Comparison of ENCODE assay signal across 19 cellular contexts in the genomic region with DNA sequence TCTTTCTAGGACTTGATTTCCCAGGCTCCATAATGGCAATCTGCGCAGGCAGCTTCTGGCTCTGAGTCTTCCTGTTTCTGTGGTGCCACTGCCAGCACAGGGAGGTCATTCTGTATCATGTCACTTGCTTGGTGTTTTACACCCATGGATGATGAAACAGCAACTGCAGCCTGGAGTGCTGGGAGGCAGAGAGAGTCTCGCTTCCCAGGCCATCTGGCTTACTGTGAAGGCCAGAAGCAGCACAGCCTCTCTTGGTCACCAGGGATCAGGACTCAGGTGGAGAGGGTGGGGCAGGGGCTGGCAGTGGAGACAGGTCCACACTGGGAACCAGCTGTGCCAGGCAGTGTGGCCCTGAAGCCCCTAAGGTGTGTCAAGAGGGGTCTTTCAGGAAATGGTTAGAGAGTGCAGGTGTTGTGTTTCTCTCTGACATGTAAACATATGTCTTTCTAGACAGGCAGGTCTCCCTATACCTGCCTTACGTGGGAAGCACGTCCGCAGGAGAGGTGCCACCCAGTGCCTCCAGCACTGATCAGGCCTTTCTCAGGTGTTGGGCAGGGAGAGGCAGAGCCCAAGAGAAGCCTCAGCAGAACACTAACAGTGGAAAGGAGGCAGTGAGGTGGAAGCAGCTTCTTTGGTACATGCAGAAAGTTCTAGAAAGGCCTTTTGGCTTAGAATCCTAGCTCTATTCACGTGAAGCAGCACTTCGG.
DNase-seq lines count a peak whose midpoint lies in the region; ATAC-seq and TF ChIP-seq lines count a peak whose summit lies in the region.
"Had no signal": no experiment of that assay in that cellular context is flagged by ENCODE, and none has a peak within 500 bp of the region (broad histone marks: within the 10 kb centered on the region; RNA-seq: fewer than 3 reads in every experiment).

No MANE protein-coding gene starts in this region.

- DNase-seq in SIG-M5 treated with dmso at 0.1 percent for 504 hours (lab: John Stamatoyannopoulos, UW; ENCODE audit: unreplicated experiment) (peak; percentile 59), SIG-M5 (lab: John Stamatoyannopoulos, UW) (no peak), Panc1 (ENCODE audit: low read depth, low spot score) (no peak), posterior vena cava (ENCODE audit: low spot score) (peak; percentile 60), DMS 273 (lab: John Stamatoyannopoulos, UW; ENCODE audit: unreplicated experiment) (no peak), hypothalamus (lab: John Stamatoyannopoulos, UW) (no peak)
- DNase-seq in naive thymus-derived CD4-positive, alpha-beta T cell = no peak
- DNase-seq: Calu3, DND-41, GM23248, MM.1S, NCI-H1436, NCI-H2081, NCI-H226, NCI-H526, Right ventricle myocardium superior had no signal

- intact Hi-C loops in Panc1 (cut with micrococcal nuclease; ENCODE audit: unreplicated experiment) (no loop called here), posterior vena cava (cut with DNase I) (no loop called here)
- intact Hi-C loops in naive thymus-derived CD4-positive, alpha-beta T cell (cut with micrococcal nuclease) = no loop called here

- no peak overlapping the region for H3K27ac ChIP-seq in Panc1 (ENCODE audit: low read length)
- no peak overlapping the region for H3K27ac ChIP-seq in naive thymus-derived CD4-positive, alpha-beta T cell (ENCODE audit: low read depth, low read length)
- H3K27ac ChIP-seq: GM23248, KMS-11 had no signal

- H2AFZ ChIP-seq in Loucy (ENCODE audit: low read length) = no peak overlapping the region
- H2AFZ ChIP-seq: GM23248 had no signal

- peaks cover 10% of the 10 kb centered on the region; the same call in 1 of the 2 replicates for H3F3A ChIP-seq in Loucy (ENCODE audit: low read depth)

- H3K9me2 ChIP-seq in Loucy (replicated peaks; ENCODE audit: low read depth, low read length) = no peaks in the 10 kb centered on the region

- H3K27ac Mint-ChIP-seq in naive thymus-derived CD4-positive, alpha-beta T cell = no peak overlapping the region
- H3K27ac Mint-ChIP-seq: CD4-positive, alpha-beta T cell had no signal

- POLR2A ChIA-PET in Panc1 (lab: Charles Lee) = interaction anchor here (0.6 kb wide), 1 partner anchor 1682 kb away, joined by 5 read pairs; no protein-coding TSS in a partner anchor
- POLR2A ChIA-PET in naive thymus-derived CD4-positive, alpha-beta T cell (lab: Charles Lee) = no interaction called here

- peak overlapping the region; percentile 4 for H3K4me2 ChIP-seq in Loucy (ENCODE audit: low read depth, low read length, poor library complexity, severe bottlenecking)
- H3K4me2 ChIP-seq: KMS-11 had no signal

- H3K36me3 ChIP-seq in Loucy (ENCODE audit: insufficient read depth, low read length) = no peaks in the 10 kb centered on the region
- no peaks in the 10 kb centered on the region for H3K36me3 ChIP-seq in Panc1 (ENCODE audit: control insufficient read depth, insufficient read depth, low read length)
- H3K36me3 ChIP-seq in naive thymus-derived CD4-positive, alpha-beta T cell (ENCODE audit: control insufficient read depth in 2 of 3, insufficient read depth in 3 of 3, low read length in 3 of 3) = no peaks in the 10 kb centered on the region

- ATAC-seq in Panc1 = 0 out of 2 replicates have a peak, but pooled peaks have one; percentile 29
- ATAC-seq in naive thymus-derived CD4-positive, alpha-beta T cell = no peak

- no peaks in the 10 kb centered on the region for H3K27me3 ChIP-seq in Loucy (ENCODE audit: insufficient read depth, low read length, poor library complexity, severe bottlenecking)
- peaks cover 5% of the 10 kb centered on the region; the same call in 1 of the 2 replicates for H3K27me3 ChIP-seq in Panc1 (ENCODE audit: control insufficient read depth, insufficient read depth, low read length)
- H3K27me3 ChIP-seq in naive thymus-derived CD4-positive, alpha-beta T cell (ENCODE audit: control insufficient read depth in 2 of 2, insufficient read depth in 2 of 2, low read length in 2 of 2) = peaks cover 0 to 3% of the 10 kb centered on the region in 2 donors

- H3K79me2 ChIP-seq in Loucy (ENCODE audit: insufficient read depth, low read length) = peaks cover 14% of the 10 kb centered on the region; the same call in 1 of the 2 replicates

- in situ Hi-C loops in Panc1 (cut with HindIII; ENCODE audit: low pct_unique_long_range_greater_than_20kb, low sequenced_read_pairs) = no loop called here

- no peaks in the 10 kb centered on the region for H4K20me1 ChIP-seq in Loucy (ENCODE audit: insufficient read depth, low read length, poor library complexity, severe bottlenecking)

- peaks cover 45 to 56% (median 49%) of the 10 kb centered on the region in 5 donors for H3K27me3 Mint-ChIP-seq in naive thymus-derived CD4-positive, alpha-beta T cell

- H3K4me3 ChIP-seq in Loucy (ENCODE audit: low read length, poor library complexity, severe bottlenecking) = no peak overlapping the region
- no peak overlapping the region for H3K4me3 ChIP-seq in Panc1 (ENCODE audit: low read depth in 2 of 2, low read length in 2 of 2)
- H3K4me3 ChIP-seq in naive thymus-derived CD4-positive, alpha-beta T cell (ENCODE audit: low read length) = no peak overlapping the region
- H3K4me3 ChIP-seq: GM23248 had no signal

- H3K4me1 ChIP-seq in Loucy (ENCODE audit: insufficient read depth, low read length, poor library complexity, severe bottlenecking) (peaks cover 27% of the 10 kb centered on the region), Panc1 (ENCODE audit: control insufficient read depth, insufficient read depth, low read length) (no peaks in the 10 kb centered on the region)
- H3K4me1 ChIP-seq in naive thymus-derived CD4-positive, alpha-beta T cell (ENCODE audit: control insufficient read depth in 2 of 2, insufficient read depth in 2 of 2, low read length in 2 of 2) = no peaks in the 10 kb centered on the region

- peaks cover 10 to 20% (median 13%) of the 10 kb centered on the region in 7 donors for H3K4me1 Mint-ChIP-seq in naive thymus-derived CD4-positive, alpha-beta T cell

- TF ChIP-seq CTCF in Loucy (conservative IDR thresholded peaks at IDR 0.05; ENCODE audit: low read length) (no peak), Panc1 (IDR thresholded peaks at IDR 0.05) (no peak)

- CTCF ChIA-PET in Panc1 (lab: Charles Lee) = interaction anchor here (0.7 kb wide), 1 partner anchor 9 kb away, joined by 3 read pairs; no protein-coding TSS in a partner anchor
- CTCF ChIA-PET in naive thymus-derived CD4-positive, alpha-beta T cell (lab: Charles Lee) = no interaction called here

- H3K9me3 Mint-ChIP-seq in naive thymus-derived CD4-positive, alpha-beta T cell = peaks cover 0 to 6% (median 0%) of the 10 kb centered on the region in 11 donors
- H3K9me3 Mint-ChIP-seq: CD4-positive, alpha-beta T cell had no signal

- H3K9me3 ChIP-seq in Loucy (ENCODE audit: insufficient read depth, low read depth, low read length) = no peaks in the 10 kb centered on the region
- no peaks in the 10 kb centered on the region for H3K9me3 ChIP-seq in Panc1 (ENCODE audit: control insufficient read depth, insufficient read depth, low read depth, low read length)
- no peaks in the 10 kb centered on the region for H3K9me3 ChIP-seq in naive thymus-derived CD4-positive, alpha-beta T cell (ENCODE audit: control insufficient read depth in 2 of 3, low read length in 3 of 3)

- BruUV-seq in Panc1 (replicated peaks; lab: Mats Ljungman, UMichigan) = no TSS peak

- H3K9ac ChIP-seq in Loucy (ENCODE audit: low read depth, low read length, poor library complexity, severe bottlenecking) = peak overlapping the region; percentile 1
- H3K9ac ChIP-seq: GM23248, KMS-11 had no signal

- H3K4me3 Mint-ChIP-seq in naive thymus-derived CD4-positive, alpha-beta T cell = peak overlapping the region in 1 of 10 donors; percentile 5
- H3K4me3 Mint-ChIP-seq: CD4-positive, alpha-beta T cell had no signal

- peaks cover 0 to 3% (median 0%) of the 10 kb centered on the region in 5 donors for H3K36me3 Mint-ChIP-seq in naive thymus-derived CD4-positive, alpha-beta T cell

Comparison
In these comparisons a context has a peak if more than half of its experiments do, and no peak if none do; other contexts are left out.
1. DNase-seq: peak in SIG-M5 treated with dmso at 0.1 percent for 504 hours (single experiment) and posterior vena cava (single experiment); none in SIG-M5 (single experiment), Panc1 (single experiment), naive thymus-derived CD4-positive, alpha-beta T cell (0 of 9), DMS 273 (single experiment) and hypothalamus (0 of 51).